Comparison of ENCODE assay signal across 9 cellular contexts in genomic region chr10:62818426-62819011, GRCh38. TPM values are rescaled to one million over a fixed set of nuclear protein-coding genes. Genes with fewer than 3 reads are reported as not detected.
A peak's percentile ranks its signal among the peaks of the same experiment; 100 is the strongest.
DNase-seq lines count a peak whose midpoint lies in the region; ATAC-seq and TF ChIP-seq lines count a peak whose summit lies in the region.
"Had no signal": no experiment of that assay in that cellular context is flagged by ENCODE, and none has a peak within 500 bp of the region (broad histone marks: within the 10 kb centered on the region; RNA-seq: fewer than 3 reads in every experiment).

No MANE protein-coding gene starts in this region.

- H3K4me3 ChIP-seq in esophagus squamous epithelium (peak overlapping the region in 3 of 4 donors; percentile 62 to 95 (median 65)), neutrophil (ENCODE audit: low read depth in 1 of 2, low read length in 1 of 2) (peak overlapping the region; percentile 84 to 98), vagina (peak overlapping the region; percentile 53 to 91)

- no peak for ATAC-seq in activated CD8-positive, alpha-beta T cell treated with anti-CD3 and anti-CD28 coated beads for 36 hours
- no peak for ATAC-seq in GM21360 (IDR thresholded peaks at IDR 0.05; ENCODE audit: unreplicated experiment)

- 7 to 8% methylated on average over 19 to 21 of the region's 65 CpGs for WGBS in esophagus squamous epithelium, 2 donors

- peaks cover 23% of the 10 kb centered on the region for H3K27me3 Mint-ChIP-seq in activated CD8-positive, alpha-beta T cell treated with anti-CD3 and anti-CD28 coated beads for 36 hours

- TF ChIP-seq POLR2A in esophagus squamous epithelium (IDR thresholded peaks at IDR 0.05) (no peak), vagina (IDR thresholded peaks at IDR 0.05) (no peak)

- H3K9me3 Mint-ChIP-seq in activated CD8-positive, alpha-beta T cell treated with anti-CD3 and anti-CD28 coated beads for 36 hours = no peaks in the 10 kb centered on the region

- H3K36me3 Mint-ChIP-seq in activated CD8-positive, alpha-beta T cell treated with anti-CD3 and anti-CD28 coated beads for 36 hours (ENCODE audit: low read depth) = peaks cover 26% of the 10 kb centered on the region

- CTCF ChIA-PET in activated CD8-positive, alpha-beta T cell treated with anti-CD3 and anti-CD28 coated beads for 36 hours (lab: Charles Lee) = interaction anchor here (0.6 to 6.6 kb wide), 42 partner anchors 9 to 339 kb away, joined by 3 to 128 read pairs (median 5); partner anchors contain the start of gene NRBF2

- H3K9me3 ChIP-seq in esophagus squamous epithelium = no peaks in the 10 kb centered on the region
- H3K9me3 ChIP-seq in neutrophil = no peaks in the 10 kb centered on the region
- no peaks in the 10 kb centered on the region for H3K9me3 ChIP-seq in vagina

- H3K36me3 ChIP-seq in esophagus squamous epithelium (no peaks in the 10 kb centered on the region), neutrophil (no peaks in the 10 kb centered on the region), vagina (no peaks in the 10 kb centered on the region)

- no peak for TF ChIP-seq CTCF in activated CD8-positive, alpha-beta T cell treated with anti-CD3 and anti-CD28 coated beads for 36 hours (IDR thresholded peaks at IDR 0.05)
- no peak for TF ChIP-seq CTCF in esophagus squamous epithelium (IDR thresholded peaks at IDR 0.05)
- peak; percentile 12 for TF ChIP-seq CTCF in neutrophil (IDR thresholded peaks at IDR 0.05)
- no peak for TF ChIP-seq CTCF in vagina (IDR thresholded peaks at IDR 0.05)

- H3K27ac ChIP-seq in esophagus squamous epithelium (no peak overlapping the region), neutrophil (no peak overlapping the region), vagina (no peak overlapping the region)
- H3K27ac ChIP-seq: C4-2B had no signal

- POLR2A ChIA-PET in activated CD8-positive, alpha-beta T cell treated with anti-CD3 and anti-CD28 coated beads for 36 hours (lab: Charles Lee) = interaction anchor here (0.9 to 6.0 kb wide), 16 partner anchors 10 to 314 kb away, joined by 3 to 46 read pairs (median 6); partner anchors contain the start of gene NRBF2

- H3K4me3 Mint-ChIP-seq in activated CD8-positive, alpha-beta T cell treated with anti-CD3 and anti-CD28 coated beads for 36 hours = peak overlapping the region; percentile 97

- DNase-seq in NCI-H1417 (lab: John Stamatoyannopoulos, UW) (peak in 2 of 3 experiments; percentile 62), NCI-H1417 treated with DMSO at 0.1 percent for 48 hours (lab: John Stamatoyannopoulos, UW) (no peak), esophagus squamous epithelium (lab: John Stamatoyannopoulos, UW) (no peak), vagina (ENCODE audit: extremely low spot score in 2 of 2) (no peak), KG1 (lab: John Stamatoyannopoulos, UW) (no peak)
- peak; percentile 77 for DNase-seq in activated CD8-positive, alpha-beta T cell treated with anti-CD3 and anti-CD28 coated beads for 36 hours

- H3K4me1 Mint-ChIP-seq in activated CD8-positive, alpha-beta T cell treated with anti-CD3 and anti-CD28 coated beads for 36 hours (ENCODE audit: low read depth) = peaks cover 19% of the 10 kb centered on the region

- H3K4me1 ChIP-seq in esophagus squamous epithelium (peaks cover 21 to 46% (median 31%) of the 10 kb centered on the region in 3 donors), neutrophil (ENCODE audit: control insufficient read depth in 1 of 2, insufficient read depth in 1 of 2, low read depth in 1 of 2, low read length in 1 of 2) (peaks cover 31 to 34% of the 10 kb centered on the region in 2 experiments), vagina (peaks cover 40% of the 10 kb centered on the region)

- intact Hi-C loops in activated CD8-positive, alpha-beta T cell treated with anti-CD3 and anti-CD28 coated beads for 36 hours (cut with micrococcal nuclease) = loop anchor here (5.0 kb wide), 2 partner anchors 221 to 264 kb away; no protein-coding TSS in a partner anchor
- intact Hi-C loops in esophagus squamous epithelium (cut with DNase I) = loop anchor here (10.0 kb wide), 1 partner anchor 204 kb away; no protein-coding TSS in a partner anchor
- intact Hi-C loops in vagina (cut with DNase I) = no loop called here

- H3K27me3 ChIP-seq in esophagus squamous epithelium = peaks cover 0 to 67% (median 8%) of the 10 kb centered on the region in 4 donors
- peaks cover 84% of the 10 kb centered on the region for H3K27me3 ChIP-seq in neutrophil
- no peaks in the 10 kb centered on the region for H3K27me3 ChIP-seq in vagina

- H3K27ac Mint-ChIP-seq in activated CD8-positive, alpha-beta T cell treated with anti-CD3 and anti-CD28 coated beads for 36 hours = peak overlapping the region; percentile 100

RNA-seq across cellular contexts. Expression of gene EGR2, which starts 2.4 kb away (rescaled TPM):
- total RNA-seq in activated CD8-positive, alpha-beta T cell treated with anti-CD3 and anti-CD28 coated beads for 36 hours = 10 to 100 TPM; 45.6 to 46.6 TPM
- total RNA-seq in esophagus squamous epithelium (under 1 TPM; under 0.01 to 0.62 (median 0.48) TPM), vagina (3.2 TPM)

RNA-seq across cellular contexts. Expression of gene ADO, which starts 14.0 kb away (rescaled TPM):
- total RNA-seq in activated CD8-positive, alpha-beta T cell treated with anti-CD3 and anti-CD28 coated beads for 36 hours = 10 to 100 TPM; 28.0 to 28.9 TPM
- 10 to 100 TPM in 3 of 4 donors, 1 to 10 TPM in 1; 10.0 to 16.0 (median 13.8) TPM for total RNA-seq in esophagus squamous epithelium
- total RNA-seq in vagina = 17.2 TPM

Comparison
In these comparisons a context has a peak if more than half of its experiments do, and no peak if none do; other contexts are left out.
1. DNase-seq: peak in NCI-H1417 (2 of 3) and activated CD8-positive, alpha-beta T cell treated with anti-CD3 and anti-CD28 coated beads for 36 hours (single experiment); none in NCI-H1417 treated with DMSO at 0.1 percent for 48 hours (single experiment), esophagus squamous epithelium (single experiment), vagina (0 of 2) and KG1 (single experiment).
2. RNA of gene EGR2, which starts 2.4 kb away (total RNA-seq): 45.6 to 46.6 TPM in activated CD8-positive, alpha-beta T cell treated with anti-CD3 and anti-CD28 coated beads for 36 hours; 3.2 TPM in vagina (single experiment) and under 0.01 to 0.62 TPM in esophagus squamous epithelium; every median in the first group is over 10 times any median in the second.
3. Peak in every context shown above with its lines, with median percentiles within 50 percentile points of each other: H3K4me3 ChIP-seq.